20 cellular contexts compared by ENCODE assay signal in genomic region chr13:32804673-32805260, GRCh38.
DNase-seq lines count a peak whose midpoint lies in the region; ATAC-seq and TF ChIP-seq lines count a peak whose summit lies in the region.
"Had no signal": no experiment of that assay in that cellular context is flagged by ENCODE, and none has a peak within 500 bp of the region (broad histone marks: within the 10 kb centered on the region; RNA-seq: fewer than 3 reads in every experiment).

No MANE protein-coding gene starts in this region.

- peak; percentile 62 for DNase-seq in DMS153 (lab: John Stamatoyannopoulos, UW)
- DNase-seq in DMS153 treated with DMSO at 0.1 percent for 48 hours (lab: John Stamatoyannopoulos, UW; ENCODE audit: unreplicated experiment) = no peak
- DNase-seq in NCI-H748 (lab: John Stamatoyannopoulos, UW; ENCODE audit: unreplicated experiment) = peak; percentile 95
- DNase-seq in choroid plexus epithelial cell (ENCODE audit: low read depth) = peak; percentile 55
- DNase-seq in myocyte (ENCODE audit: low read depth) = peak; percentile 22
- DNase-seq in prostate gland (ENCODE audit: low spot score) = no peak
- no peak for DNase-seq in activated CD4-positive, alpha-beta T cell treated with anti-CD3 and anti-CD28 coated beads, Interleukin-2, amount 50 U/mL, for 4 hours
- DNase-seq: activated CD4-positive, alpha-beta T cell treated with anti-CD3 and anti-CD28 coated beads, Interleukin-2, amount 10 ng/mL, durations not matched to agents 7 days and 5 days; activated naive CD8-positive, alpha-beta T cell treated with anti-CD3 and anti-CD28 coated beads, Interleukin-2, amount 50 U/mL, for 24 hours; activated T-cell treated with anti-CD3 and anti-CD28 coated beads, Interleukin-2, amount 50 U/mL, for 4 hours; KBM-7; NCI-H1694; NK-92 treated with Interleukin-12 subunit alpha and Interleukin-12 subunit beta, amount 100 ng/mL, for 24 hours; right lobe of liver; stimulated activated CD4-positive, alpha-beta T cell treated with anti-CD3 and anti-CD28 coated beads, Interleukin-2, amount 100 ng/mL, for 24 hours; T1000 had no signal

- ATAC-seq in GM21447 (IDR thresholded peaks at IDR 0.05; ENCODE audit: unreplicated experiment) = no peak
- ATAC-seq: activated naive CD8-positive, alpha-beta T cell treated with anti-CD3 and anti-CD28 coated beads, Interleukin-2, amount 50 U/mL, for 24 hours; activated T-cell treated with anti-CD3 and anti-CD28 coated beads, Interleukin-2, amount 50 U/mL, for 4 hours; right lobe of liver had no signal

- TF ChIP-seq CTCF in choroid plexus epithelial cell (conservative IDR thresholded peaks at IDR 0.05; ENCODE audit: low read depth, low read length) = no peak
- TF ChIP-seq CTCF in prostate gland (IDR thresholded peaks at IDR 0.05) = no peak

- no peak for TF ChIP-seq POLR2A in prostate gland (IDR thresholded peaks at IDR 0.05)

- H3K36me3 ChIP-seq in prostate gland = no peaks in the 10 kb centered on the region
- H3K36me3 ChIP-seq: esophagus muscularis mucosa, right lobe of liver, suprapubic skin had no signal

- intact Hi-C loops in prostate gland (cut with DNase I) = no loop called here

- 18% methylated on average over 5 of the region's 5 CpGs for WGBS in prostate gland

- no peaks in the 10 kb centered on the region for H3K9me3 ChIP-seq in prostate gland
- H3K9me3 ChIP-seq: suprapubic skin had no signal

- no peak overlapping the region for H3K4me3 ChIP-seq in choroid plexus epithelial cell (ENCODE audit: low read depth, low read length)
- H3K4me3 ChIP-seq in prostate gland = no peak overlapping the region
- H3K4me3 ChIP-seq: esophagus muscularis mucosa, right lobe of liver, suprapubic skin had no signal

- no peak overlapping the region for H3K27ac ChIP-seq in prostate gland
- H3K27ac ChIP-seq: 22Rv1, right lobe of liver, suprapubic skin had no signal

- H3K27me3 ChIP-seq in prostate gland (replicated peaks; ENCODE audit: insufficient read depth) = no peaks in the 10 kb centered on the region
- H3K27me3 ChIP-seq: esophagus muscularis mucosa, right lobe of liver, suprapubic skin had no signal

- H3K4me1 ChIP-seq in prostate gland (replicated peaks) = no peaks in the 10 kb centered on the region
- H3K4me1 ChIP-seq: right lobe of liver, suprapubic skin had no signal

Comparison
In these comparisons a context has a peak if more than half of its experiments do, and no peak if none do; other contexts are left out.
1. DNase-seq: peak in DMS153 (single experiment), NCI-H748 (single experiment), choroid plexus epithelial cell (single experiment) and myocyte (single experiment); none in DMS153 treated with DMSO at 0.1 percent for 48 hours (single experiment), prostate gland (single experiment) and activated CD4-positive, alpha-beta T cell treated with anti-CD3 and anti-CD28 coated beads, Interleukin-2, amount 50 U/mL, for 4 hours (0 of 2).